8 cellular contexts compared by ENCODE assay signal in genomic region chr10:95756061-95756751, GRCh38. TPM values are rescaled to one million over a fixed set of nuclear protein-coding genes. Genes with fewer than 3 reads are reported as not detected.
DNase-seq lines count a peak whose midpoint lies in the region; ATAC-seq and TF ChIP-seq lines count a peak whose summit lies in the region.

TSS of gene ENTPD1 (plus strand) at chr10:95756163. CDS start at chr10:95756240, 77 bp downstream.

- peak; percentile 29 for ATAC-seq in HG03159 (IDR thresholded peaks at IDR 0.05; ENCODE audit: unreplicated experiment)
- ATAC-seq in left lobe of liver, result peak; percentile 37

- peak within 1 kb of the TSS; percentile 73 for H3K27ac ChIP-seq in substantia nigra (ENCODE audit: low read depth, low read length, poor library complexity, severe bottlenecking)

- H3K36me3 ChIP-seq in GM06990 (ENCODE audit: control insufficient read depth, insufficient read depth, low read length), result no peaks in the 10 kb centered on the region

- H3K4me3 ChIP-seq in GM06990 (replicated peaks; ENCODE audit: low read depth, low read length), result peak within 1 kb of the TSS; percentile 88
- H3K4me3 ChIP-seq in cardiac fibroblast (replicated peaks in 1 of 2; ENCODE audit: low read depth in 2 of 2, low read length in 2 of 2), result peak within 1 kb of the TSS in 1 of 2 donors; percentile 30

- H3K27me3 ChIP-seq in GM06990 (replicated peaks; ENCODE audit: control insufficient read depth, insufficient read depth, low read length), result no peaks in the 10 kb centered on the region

- TF ChIP-seq CTCF in GM06990 (IDR thresholded peaks at IDR 0.05; ENCODE audit: insufficient read depth, low read length, poor library complexity, severe bottlenecking) (no peak), cardiac fibroblast (IDR thresholded peaks at IDR 0.05; ENCODE audit: low read depth, low read length) (no peak)

- DNase-seq in GM06990 (ENCODE audit: extremely low read depth, insufficient read length) (peak; percentile 49), cardiac fibroblast (ENCODE audit: low read depth in 2 of 2) (peak; percentile 51), left lobe of liver (ENCODE audit: low spot score) (no peak), substantia nigra (lab: John Stamatoyannopoulos, UW) (peak in 16 of 49 donors; percentile 3 to 53 (median 12)), DMS53 treated with DMSO at 0.1 percent for 48 hours (lab: John Stamatoyannopoulos, UW; ENCODE audit: unreplicated experiment) (no peak)
- no peak for DNase-seq in activated CD4-positive, CD25-positive, alpha-beta regulatory T cell treated with anti-CD3 and anti-CD28 coated beads, Interleukin-2, amount 50 U/mL, for 72 hours
- DNase-seq in stimulated activated naive CD4-positive, alpha-beta T cell treated with Interleukin-2 at 50 U/mL for 16 hours (lab: John Stamatoyannopoulos, UW), result no peak

RNA-seq across cellular contexts. Expression of gene ENTPD1, which starts in this region (rescaled TPM):
- 1.9 TPM for total RNA-seq in left lobe of liver

Comparison
In these comparisons a context has a peak if more than half of its experiments do, and no peak if none do; other contexts are left out.
1. DNase-seq: peak in GM06990 (single experiment) and cardiac fibroblast (2 of 2); none in left lobe of liver (single experiment), activated CD4-positive, CD25-positive, alpha-beta regulatory T cell treated with anti-CD3 and anti-CD28 coated beads, Interleukin-2, amount 50 U/mL, for 72 hours (single experiment), stimulated activated naive CD4-positive, alpha-beta T cell treated with Interleukin-2 at 50 U/mL for 16 hours (single experiment) and DMS53 treated with DMSO at 0.1 percent for 48 hours (single experiment).